In genomic region chr7:107951896-107952295, GRCh38 we compare ENCODE assay signal across 17 cellular contexts. TPM values are rescaled to one million over a fixed set of nuclear protein-coding genes. Genes with fewer than 3 reads are reported as not detected.
A peak's percentile ranks its signal among the peaks of the same experiment; 100 is the strongest.
DNase-seq lines count a peak whose midpoint lies in the region; ATAC-seq, FAIRE-seq and TF ChIP-seq lines count a peak whose summit lies in the region.
"Had no signal": no experiment of that assay in that cellular context is flagged by ENCODE, and none has a peak within 500 bp of the region (broad histone marks: within the 10 kb centered on the region; RNA-seq: fewer than 3 reads in every experiment).

No MANE protein-coding gene starts in this region.

- H3K27me3 Mint-ChIP-seq in astrocyte (ENCODE audit: low read depth, unreplicated experiment), result no peaks in the 10 kb centered on the region
- H3K27me3 Mint-ChIP-seq: dendritic cell treated with granulocyte-macrophage colony-stimulating factor and Interleukin-4, amounts not matched to agents 40 ng/mL and 50 ng/mL, for 4 days had no signal

- peaks cover 79% of the 10 kb centered on the region for H3K36me3 ChIP-seq in HUES6 (ENCODE audit: control insufficient read depth, insufficient read depth, low read length)
- peaks cover 68% of the 10 kb centered on the region for H3K36me3 ChIP-seq in astrocyte (ENCODE audit: insufficient read depth, low read length)
- peaks cover 15% of the 10 kb centered on the region for H3K36me3 ChIP-seq in rectal smooth muscle tissue (ENCODE audit: control insufficient read depth, insufficient read depth, low read length)
- peaks cover 73% of the 10 kb centered on the region for H3K36me3 ChIP-seq in WERI-Rb-1
- H3K36me3 ChIP-seq: BLaER1 treated with 17β-estradiol and CSF1 and Interleukin-3, amounts not matched to agents 10 nM and 100 nM had no signal

- H4K20me1 ChIP-seq in astrocyte (ENCODE audit: insufficient read depth, low read length), result peaks cover 47% of the 10 kb centered on the region
- H4K20me1 ChIP-seq: BLaER1 treated with 17β-estradiol and CSF1 and Interleukin-3, amounts not matched to agents 10 nM and 100 nM had no signal

- ATAC-seq in left lobe of liver, result peak; percentile 24
- ATAC-seq in GM18867 (IDR thresholded peaks at IDR 0.05; ENCODE audit: unreplicated experiment), result no peak
- ATAC-seq: stimulated activated naive B cell treated with anti-CD40 and anti-IgM and Interleukin-4, amounts not matched to agents 10 μg/mL and 1 μg/mL and 100 μg/mL, for 72 hours had no signal

- H3K4me3 ChIP-seq in HUES6 (ENCODE audit: low read depth, low read length), result no peak overlapping the region
- no peak overlapping the region for H3K4me3 ChIP-seq in astrocyte (ENCODE audit: insufficient read depth, low read depth, low read length)
- H3K4me3 ChIP-seq in rectal smooth muscle tissue (ENCODE audit: low read length), result no peak overlapping the region
- H3K4me3 ChIP-seq in WERI-Rb-1 (ENCODE audit: low read depth, low read length), result no peak overlapping the region
- H3K4me3 ChIP-seq: BLaER1 treated with 17β-estradiol and CSF1 and Interleukin-3, amounts not matched to agents 10 nM and 100 nM; esophagus squamous epithelium; skin epidermis had no signal

- H3K4me1 Mint-ChIP-seq in astrocyte (ENCODE audit: low read depth, unreplicated experiment), result peaks cover 42% of the 10 kb centered on the region
- H3K4me1 Mint-ChIP-seq: stimulated activated naive B cell treated with anti-CD40 and anti-IgM and Interleukin-4, amounts not matched to agents 10 μg/mL and 1 μg/mL and 100 μg/mL, for 72 hours had no signal

- H3K27me3 ChIP-seq in HUES6 (ENCODE audit: control insufficient read depth, insufficient read depth, low read length) (no peaks in the 10 kb centered on the region), astrocyte (ENCODE audit: insufficient read depth, low read length) (no peaks in the 10 kb centered on the region), rectal smooth muscle tissue (ENCODE audit: control insufficient read depth, insufficient read depth, low read length) (no peaks in the 10 kb centered on the region), WERI-Rb-1 (ENCODE audit: insufficient read depth, low read depth, severe bottlenecking) (no peaks in the 10 kb centered on the region)
- H3K27me3 ChIP-seq: BLaER1 treated with 17β-estradiol and CSF1 and Interleukin-3, amounts not matched to agents 10 nM and 100 nM; esophagus squamous epithelium had no signal

- peaks cover 17% of the 10 kb centered on the region for H3K4me1 ChIP-seq in HUES6 (ENCODE audit: control insufficient read depth, insufficient read depth, low read length)
- peaks cover 71% of the 10 kb centered on the region for H3K4me1 ChIP-seq in astrocyte (ENCODE audit: insufficient read depth, low read length)
- peaks cover 30% of the 10 kb centered on the region for H3K4me1 ChIP-seq in rectal smooth muscle tissue (ENCODE audit: control insufficient read depth, insufficient read depth, low read length)

- no peak for DNase-seq in astrocyte (ENCODE audit: low read depth)
- no peak for DNase-seq in left lobe of liver (ENCODE audit: low spot score)
- DNase-seq in AG20443 (ENCODE audit: low spot score), result no peak
- DNase-seq in GDM1 (lab: John Stamatoyannopoulos, UW), result no peak
- DNase-seq in WERI-Rb-1, result no peak
- DNase-seq: esophagus squamous epithelium; hypothalamus; NCI-H1436 treated with DMSO at 0.1 percent for 48 hours; NCI-H345; stimulated activated naive B cell treated with anti-CD40 and anti-IgM and Interleukin-4, amounts not matched to agents 10 μg/mL and 1 μg/mL and 100 μg/mL, for 72 hours had no signal

- no peak overlapping the region for H3K27ac Mint-ChIP-seq in astrocyte (ENCODE audit: unreplicated experiment)
- H3K27ac Mint-ChIP-seq: activated T-helper 2 cell treated with anti-CD3 and anti-CD28 coated beads, Interferon-gamma antibody, Interleukin-2, Interleukin-4, amounts not matched to agents 10 μg/mL and 5 μg/mL and 100 μg/mL, durations not matched to agents 14 hours and 24 hours and 36 hours; dendritic cell treated with granulocyte-macrophage colony-stimulating factor and Interleukin-4, amounts not matched to agents 40 ng/mL and 50 ng/mL, for 4 days; stimulated activated naive B cell treated with anti-CD40 and anti-IgM and Interleukin-4, amounts not matched to agents 10 μg/mL and 1 μg/mL and 100 μg/mL, for 72 hours had no signal

- no peak overlapping the region for H3K4me3 Mint-ChIP-seq in astrocyte (ENCODE audit: unreplicated experiment)
- H3K4me3 Mint-ChIP-seq: dendritic cell treated with granulocyte-macrophage colony-stimulating factor and Interleukin-4, amounts not matched to agents 40 ng/mL and 50 ng/mL, for 4 days; stimulated activated naive B cell treated with anti-CD40 and anti-IgM and Interleukin-4, amounts not matched to agents 10 μg/mL and 1 μg/mL and 100 μg/mL, for 72 hours had no signal

- peak overlapping the region; percentile 40 for H3K9ac ChIP-seq in HUES6 (ENCODE audit: low read length)
- H3K9ac ChIP-seq in astrocyte (ENCODE audit: low read length), result no peak overlapping the region
- H3K9ac ChIP-seq in rectal smooth muscle tissue (ENCODE audit: low read length), result no peak overlapping the region
- H3K9ac ChIP-seq: BLaER1 treated with 17β-estradiol and CSF1 and Interleukin-3, amounts not matched to agents 10 nM and 100 nM had no signal

- H3K79me2 ChIP-seq in astrocyte (ENCODE audit: insufficient read depth, low read length), result peaks cover 11% of the 10 kb centered on the region

- H3K4me2 ChIP-seq in astrocyte (ENCODE audit: low read length), result peak overlapping the region; percentile 57
- H3K4me2 ChIP-seq: BLaER1 treated with 17β-estradiol and CSF1 and Interleukin-3, amounts not matched to agents 10 nM and 100 nM had no signal

- no peaks in the 10 kb centered on the region for H3K9me3 ChIP-seq in HUES6 (ENCODE audit: control insufficient read depth, insufficient read depth, low read depth, low read length)
- H3K9me3 ChIP-seq in astrocyte (ENCODE audit: insufficient read depth, low read depth, low read length), result no peaks in the 10 kb centered on the region
- no peaks in the 10 kb centered on the region for H3K9me3 ChIP-seq in WERI-Rb-1 (ENCODE audit: severe bottlenecking)
- H3K9me3 ChIP-seq: BLaER1 treated with 17β-estradiol and CSF1 and Interleukin-3, amounts not matched to agents 10 nM and 100 nM; esophagus squamous epithelium had no signal

- H3K9me3 Mint-ChIP-seq in astrocyte (ENCODE audit: unreplicated experiment), result no peaks in the 10 kb centered on the region
- H3K9me3 Mint-ChIP-seq: activated T-helper 2 cell treated with anti-CD3 and anti-CD28 coated beads, Interferon-gamma antibody, Interleukin-2, Interleukin-4, amounts not matched to agents 10 μg/mL and 5 μg/mL and 100 μg/mL, durations not matched to agents 14 hours and 24 hours and 36 hours; dendritic cell treated with granulocyte-macrophage colony-stimulating factor and Interleukin-4, amounts not matched to agents 40 ng/mL and 50 ng/mL, for 4 days; stimulated activated naive B cell treated with anti-CD40 and anti-IgM and Interleukin-4, amounts not matched to agents 10 μg/mL and 1 μg/mL and 100 μg/mL, for 72 hours had no signal

- no peak overlapping the region for H2AFZ ChIP-seq in astrocyte (ENCODE audit: low read depth, low read length)

- peaks cover 49% of the 10 kb centered on the region for H3K36me3 Mint-ChIP-seq in astrocyte (ENCODE audit: low read depth, unreplicated experiment)
- H3K36me3 Mint-ChIP-seq: stimulated activated naive B cell treated with anti-CD40 and anti-IgM and Interleukin-4, amounts not matched to agents 10 μg/mL and 1 μg/mL and 100 μg/mL, for 72 hours had no signal

- TF ChIP-seq CTCF in astrocyte (IDR thresholded peaks at IDR 0.05; ENCODE audit: insufficient read depth, low read depth, low read length) (no peak), WERI-Rb-1 (IDR thresholded peaks at IDR 0.05; ENCODE audit: low read depth, low read length) (no peak)

- FAIRE-seq in astrocyte (lab: Jason Lieb, UNC), result no peak

- H3K27ac ChIP-seq in HUES6 (ENCODE audit: low read depth, low read length) (no peak overlapping the region; the same call in 1 of the 2 replicates), astrocyte (ENCODE audit: low read depth, low read length) (peak overlapping the region; percentile 36), rectal smooth muscle tissue (ENCODE audit: low read depth, low read length) (peak overlapping the region; percentile 76), WERI-Rb-1 (no peak overlapping the region)
- H3K27ac ChIP-seq: BLaER1 treated with 17β-estradiol and CSF1 and Interleukin-3, amounts not matched to agents 10 nM and 100 nM had no signal

RNA-seq across cellular contexts. Expression of gene LAMB1, which starts 51.1 kb away (rescaled TPM):
- total RNA-seq in astrocyte (403 and 411 TPM in 2 replicates), left lobe of liver (29.1 TPM)

Comparison
In these comparisons a context has a peak if more than half of its experiments do, and no peak if none do; other contexts are left out.
1. H3K27ac ChIP-seq: peak in astrocyte (single experiment) and rectal smooth muscle tissue (single experiment); none in HUES6 (single experiment) and WERI-Rb-1 (single experiment).
2. RNA of gene LAMB1, which starts 51.1 kb away (total RNA-seq): 403 to 411 TPM in astrocyte; 29.1 TPM in left lobe of liver (single experiment); every median in the first group is over 10 times any median in the second.